ENCODE assay signal across 13 cellular contexts in genomic region chr7:55477781-55478374, GRCh38.
DNase-seq lines count a peak whose midpoint lies in the region; ATAC-seq, FAIRE-seq and TF ChIP-seq lines count a peak whose summit lies in the region.
"Had no signal": no experiment of that assay in that cellular context is flagged by ENCODE, and none has a peak within 500 bp of the region (broad histone marks: within the 10 kb centered on the region; RNA-seq: fewer than 3 reads in every experiment).

No MANE protein-coding gene starts in this region.

- H3K4me1 ChIP-seq in adipocyte (ENCODE audit: control insufficient read depth, insufficient read depth, low read length), result peaks cover 24% of the 10 kb centered on the region
- H3K4me1 ChIP-seq: neural progenitor cell had no signal

- H3K9me3 ChIP-seq in adipocyte (ENCODE audit: control insufficient read depth, low read length), result no peaks in the 10 kb centered on the region
- H3K9me3 ChIP-seq: heart left ventricle had no signal

- ATAC-seq in HG02973 (IDR thresholded peaks at IDR 0.05; ENCODE audit: unreplicated experiment), result no peak

- peak; percentile 90 for FAIRE-seq in H54 (lab: Jason Lieb, UNC)

- no peaks in the 10 kb centered on the region for H3K27me3 ChIP-seq in adipocyte (replicated peaks; ENCODE audit: control insufficient read depth, insufficient read depth, low read length)
- no peaks in the 10 kb centered on the region for H3K27me3 ChIP-seq in kidney epithelial cell (ENCODE audit: control insufficient read depth, insufficient read depth, low read length)
- H3K27me3 ChIP-seq: heart left ventricle, neural progenitor cell had no signal

- H3K36me3 ChIP-seq in adipocyte (ENCODE audit: control insufficient read depth, insufficient read depth, low read length, severe bottlenecking) (peaks cover 16% of the 10 kb centered on the region), kidney epithelial cell (ENCODE audit: control insufficient read depth, insufficient read depth, low read length) (no peaks in the 10 kb centered on the region)
- H3K36me3 ChIP-seq: neural progenitor cell had no signal

- no peak for TF ChIP-seq CTCF in AG04449 (IDR thresholded peaks at IDR 0.05; ENCODE audit: insufficient read depth, low read length, missing control alignments)
- TF ChIP-seq CTCF in kidney epithelial cell (IDR thresholded peaks at IDR 0.05; ENCODE audit: insufficient read depth, low read length, poor library complexity, severe bottlenecking), result no peak

- CTCF ChIA-PET in AG04449 (lab: Yijun Ruan, JAX), result interaction anchor here (1.5 kb wide), 1 partner anchor 38 kb away, joined by 4 read pairs; no protein-coding TSS in a partner anchor

- POLR2A ChIA-PET in AG04449 (lab: Yijun Ruan, JAX), result no interaction called here

- no peak for TF ChIP-seq POLR2A in H54 (IDR thresholded peaks at IDR 0.05; ENCODE audit: low read depth, low read length)

- peak overlapping the region; percentile 35 for H3K9ac ChIP-seq in adipocyte (ENCODE audit: low read length)
- H3K9ac ChIP-seq: neural progenitor cell had no signal

- DNase-seq in AG04449 (ENCODE audit: low read depth, low spot score) (peak; percentile 88), H54 (ENCODE audit: insufficient read length, low spot score) (peak; percentile 95), adipocyte (ENCODE audit: low read depth) (peak; percentile 71), kidney epithelial cell (ENCODE audit: low read depth) (peak; percentile 44), superior temporal gyrus (ENCODE audit: extremely low spot score) (no peak), CD1c-positive myeloid dendritic cell (ENCODE audit: extremely low spot score) (no peak)
- no peak for DNase-seq in stimulated activated CD4-positive, alpha-beta T cell treated with anti-CD3 and anti-CD28 coated beads, Interleukin-2, amount 100 ng/mL, for 24 hours
- DNase-seq: activated CD4-positive, alpha-beta T cell treated with anti-CD3 and anti-CD28 coated beads, Interleukin-2, amount 50 U/mL, for 4 hours; heart left ventricle; NCI-H1105; PC-9 had no signal

- peak overlapping the region; percentile 27; the same call in 1 of the 2 replicates for H3K4me3 ChIP-seq in AG04449 (ENCODE audit: low read depth, low read length)
- H3K4me3 ChIP-seq in adipocyte (ENCODE audit: low read length), result peak overlapping the region; percentile 53
- no peak overlapping the region for H3K4me3 ChIP-seq in kidney epithelial cell (ENCODE audit: low read depth, low read length)
- H3K4me3 ChIP-seq: neural progenitor cell, PC-9 had no signal

Comparison
In these comparisons a context has a peak if more than half of its experiments do, and no peak if none do; other contexts are left out.
1. DNase-seq: peak in AG04449 (single experiment), H54 (single experiment), adipocyte (single experiment) and kidney epithelial cell (single experiment); none in superior temporal gyrus (single experiment), CD1c-positive myeloid dendritic cell (single experiment) and stimulated activated CD4-positive, alpha-beta T cell treated with anti-CD3 and anti-CD28 coated beads, Interleukin-2, amount 100 ng/mL, for 24 hours (0 of 2).